ENCODE assay signal across 1 cellular context in genomic region chr1:211514030-211514754, GRCh38.
TF ChIP-seq lines count a peak whose summit lies in the region.

No MANE protein-coding gene starts in this region.

TF ChIP-seq in HEK293, 187 proteins besides CTCF, POLR2A, EP300 and RAD21 (continued from another document):
- TF ChIP-seq ZNF366 (tag by site-specific recombination; conservative IDR thresholded peaks at IDR 0.05), result no peak
- TF ChIP-seq, protein P1, sequence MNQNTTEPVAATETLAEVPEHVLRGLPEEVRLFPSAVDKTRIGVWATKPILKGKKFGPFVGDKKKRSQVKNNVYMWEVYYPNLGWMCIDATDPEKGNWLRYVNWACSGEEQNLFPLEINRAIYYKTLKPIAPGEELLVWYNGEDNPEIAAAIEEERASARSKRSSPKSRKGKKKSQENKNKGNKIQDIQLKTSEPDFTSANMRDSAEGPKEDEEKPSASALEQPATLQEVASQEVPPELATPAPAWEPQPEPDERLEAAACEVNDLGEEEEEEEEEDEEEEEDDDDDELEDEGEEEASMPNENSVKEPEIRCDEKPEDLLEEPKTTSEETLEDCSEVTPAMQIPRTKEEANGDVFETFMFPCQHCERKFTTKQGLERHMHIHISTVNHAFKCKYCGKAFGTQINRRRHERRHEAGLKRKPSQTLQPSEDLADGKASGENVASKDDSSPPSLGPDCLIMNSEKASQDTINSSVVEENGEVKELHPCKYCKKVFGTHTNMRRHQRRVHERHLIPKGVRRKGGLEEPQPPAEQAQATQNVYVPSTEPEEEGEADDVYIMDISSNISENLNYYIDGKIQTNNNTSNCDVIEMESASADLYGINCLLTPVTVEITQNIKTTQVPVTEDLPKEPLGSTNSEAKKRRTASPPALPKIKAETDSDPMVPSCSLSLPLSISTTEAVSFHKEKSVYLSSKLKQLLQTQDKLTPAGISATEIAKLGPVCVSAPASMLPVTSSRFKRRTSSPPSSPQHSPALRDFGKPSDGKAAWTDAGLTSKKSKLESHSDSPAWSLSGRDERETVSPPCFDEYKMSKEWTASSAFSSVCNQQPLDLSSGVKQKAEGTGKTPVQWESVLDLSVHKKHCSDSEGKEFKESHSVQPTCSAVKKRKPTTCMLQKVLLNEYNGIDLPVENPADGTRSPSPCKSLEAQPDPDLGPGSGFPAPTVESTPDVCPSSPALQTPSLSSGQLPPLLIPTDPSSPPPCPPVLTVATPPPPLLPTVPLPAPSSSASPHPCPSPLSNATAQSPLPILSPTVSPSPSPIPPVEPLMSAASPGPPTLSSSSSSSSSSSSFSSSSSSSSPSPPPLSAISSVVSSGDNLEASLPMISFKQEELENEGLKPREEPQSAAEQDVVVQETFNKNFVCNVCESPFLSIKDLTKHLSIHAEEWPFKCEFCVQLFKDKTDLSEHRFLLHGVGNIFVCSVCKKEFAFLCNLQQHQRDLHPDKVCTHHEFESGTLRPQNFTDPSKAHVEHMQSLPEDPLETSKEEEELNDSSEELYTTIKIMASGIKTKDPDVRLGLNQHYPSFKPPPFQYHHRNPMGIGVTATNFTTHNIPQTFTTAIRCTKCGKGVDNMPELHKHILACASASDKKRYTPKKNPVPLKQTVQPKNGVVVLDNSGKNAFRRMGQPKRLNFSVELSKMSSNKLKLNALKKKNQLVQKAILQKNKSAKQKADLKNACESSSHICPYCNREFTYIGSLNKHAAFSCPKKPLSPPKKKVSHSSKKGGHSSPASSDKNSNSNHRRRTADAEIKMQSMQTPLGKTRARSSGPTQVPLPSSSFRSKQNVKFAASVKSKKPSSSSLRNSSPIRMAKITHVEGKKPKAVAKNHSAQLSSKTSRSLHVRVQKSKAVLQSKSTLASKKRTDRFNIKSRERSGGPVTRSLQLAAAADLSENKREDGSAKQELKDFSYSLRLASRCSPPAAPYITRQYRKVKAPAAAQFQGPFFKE (tag by site-specific recombination; IDR thresholded peaks at IDR 0.05; ENCODE audit: borderline replicate concordance), result no peak
- TF ChIP-seq TSHZ1 (tag by site-specific recombination; IDR thresholded peaks at IDR 0.05; ENCODE audit: borderline replicate concordance), result no peak
- TF ChIP-seq, protein P2, sequence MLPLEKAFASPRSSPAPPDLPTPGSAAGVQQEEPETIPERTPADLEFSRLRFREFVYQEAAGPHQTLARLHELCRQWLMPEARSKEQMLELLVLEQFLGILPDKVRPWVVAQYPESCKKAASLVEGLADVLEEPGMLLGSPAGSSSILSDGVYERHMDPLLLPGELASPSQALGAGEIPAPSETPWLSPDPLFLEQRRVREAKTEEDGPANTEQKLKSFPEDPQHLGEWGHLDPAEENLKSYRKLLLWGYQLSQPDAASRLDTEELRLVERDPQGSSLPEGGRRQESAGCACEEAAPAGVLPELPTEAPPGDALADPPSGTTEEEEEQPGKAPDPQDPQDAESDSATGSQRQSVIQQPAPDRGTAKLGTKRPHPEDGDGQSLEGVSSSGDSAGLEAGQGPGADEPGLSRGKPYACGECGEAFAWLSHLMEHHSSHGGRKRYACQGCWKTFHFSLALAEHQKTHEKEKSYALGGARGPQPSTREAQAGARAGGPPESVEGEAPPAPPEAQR (tag by site-specific recombination; IDR thresholded peaks at IDR 0.05), result no peak
TF ChIP-seq in HEK293: peak in this region for 25.
